In genomic region chr2:173271825-173272224, GRCh38 we compare ENCODE assay signal across 24 cellular contexts.
A peak's percentile ranks its signal among the peaks of the same experiment; 100 is the strongest.
DNase-seq lines count a peak whose midpoint lies in the region; ATAC-seq and TF ChIP-seq lines count a peak whose summit lies in the region.
"Had no signal": no experiment of that assay in that cellular context is flagged by ENCODE, and none has a peak within 500 bp of the region (broad histone marks: within the 10 kb centered on the region; RNA-seq: fewer than 3 reads in every experiment).

No MANE protein-coding gene starts in this region.

- 80 to 86% methylated on average over 5 of the region's 5 CpGs for WGBS in GM23248 (ENCODE audit: low coverage in 1 of 2, low lambda C conversion rate in 2 of 2, missing lambda C conversion rate in 2 of 2), 2 experiments

- H3F3A ChIP-seq in GM23248 (ENCODE audit: insufficient read depth): no peaks in the 10 kb centered on the region
- peaks cover 17% of the 10 kb centered on the region for H3F3A ChIP-seq in neural progenitor cell (ENCODE audit: low read depth)

- TF ChIP-seq CTCF in epithelial cell of esophagus (IDR thresholded peaks at IDR 0.05; ENCODE audit: insufficient read depth, low read depth, low read length, missing control alignments): no peak
- no peak for TF ChIP-seq CTCF in neural progenitor cell (IDR thresholded peaks at IDR 0.05)

- DNase-seq in GM23248 (peak; percentile 23), NCI-H69 (lab: John Stamatoyannopoulos, UW) (peak; percentile 2), epithelial cell of esophagus (ENCODE audit: low read depth) (peak; percentile 88), neural progenitor cell (ENCODE audit: low spot score) (peak; percentile 35)
- no peak for DNase-seq in central memory CD4-positive, alpha-beta T cell
- DNase-seq: activated CD8-positive, alpha-beta T cell treated with anti-CD3 and anti-CD28 coated beads, Interleukin-2, amount 10 ng/mL, durations not matched to agents 7 days and 5 days; activated naive CD4-positive, alpha-beta T cell treated with anti-CD3 and anti-CD28 coated beads for 36 hours; activated T-cell treated with anti-CD3 and anti-CD28 coated beads, Interleukin-2, amount 50 U/mL, for 4 hours; anterior cingulate cortex; CD8-positive, alpha-beta T cell; effector CD8-positive, alpha-beta T cell; immature natural killer cell; NCI-H1105 treated with DMSO at 0.1 percent for 48 hours; NCI-H510A; psoas muscle; RPMI8226; stimulated activated CD4-positive, alpha-beta T cell treated with anti-CD3 and anti-CD28 coated beads, Interleukin-2, amount 100 ng/mL, for 48 hours; stomach; transverse colon had no signal

- no peak overlapping the region for H3K27ac ChIP-seq in GM23248
- H3K27ac ChIP-seq in neural progenitor cell: no peak overlapping the region
- H3K27ac ChIP-seq: KMS-11, psoas muscle, stomach, transverse colon had no signal

- no peaks in the 10 kb centered on the region for H3K27me3 ChIP-seq in GM23248 (replicated peaks; ENCODE audit: insufficient read depth)
- H3K27me3 ChIP-seq in neural progenitor cell: no peaks in the 10 kb centered on the region
- H3K27me3 ChIP-seq: stomach, transverse colon had no signal

- no peak overlapping the region for H3K4me3 Mint-ChIP-seq in neural progenitor cell
- H3K4me3 Mint-ChIP-seq: activated CD8-positive, alpha-beta T cell treated with anti-CD3 and anti-CD28 coated beads, Interleukin-2, amount 10 ng/mL, durations not matched to agents 7 days and 5 days; activated naive CD4-positive, alpha-beta T cell treated with anti-CD3 and anti-CD28 coated beads for 36 hours; activated T-cell treated with anti-CD3 and anti-CD28 coated beads, Interleukin-2, amount 50 U/mL, for 4 hours; CD8-positive, alpha-beta T cell; immature natural killer cell had no signal

- H3K36me3 ChIP-seq in GM23248 (ENCODE audit: low read depth): no peaks in the 10 kb centered on the region
- no peaks in the 10 kb centered on the region for H3K36me3 ChIP-seq in neural progenitor cell

- H3K9me3 Mint-ChIP-seq in neural progenitor cell: peaks cover 3% of the 10 kb centered on the region
- H3K9me3 Mint-ChIP-seq: activated naive CD4-positive, alpha-beta T cell treated with anti-CD3 and anti-CD28 coated beads for 36 hours; activated T-cell treated with anti-CD3 and anti-CD28 coated beads, Interleukin-2, amount 50 U/mL, for 4 hours; CD8-positive, alpha-beta T cell; immature natural killer cell had no signal

- peaks cover 20% of the 10 kb centered on the region for H3K4me1 Mint-ChIP-seq in neural progenitor cell
- H3K4me1 Mint-ChIP-seq: immature natural killer cell had no signal

- ATAC-seq in GM21526 (IDR thresholded peaks at IDR 0.05; ENCODE audit: low FRiP score, unreplicated experiment) (no peak), HG02884 (IDR thresholded peaks at IDR 0.05; ENCODE audit: unreplicated experiment) (no peak), HG02642 (IDR thresholded peaks at IDR 0.05; ENCODE audit: poor library complexity, unreplicated experiment) (no peak)
- ATAC-seq: activated CD8-positive, alpha-beta T cell treated with anti-CD3 and anti-CD28 coated beads, Interleukin-2, amount 10 ng/mL, durations not matched to agents 7 days and 5 days; activated T-cell treated with anti-CD3 and anti-CD28 coated beads, Interleukin-2, amount 50 U/mL, for 4 hours; CD8-positive, alpha-beta T cell; psoas muscle had no signal

- H3K4me1 ChIP-seq in GM23248 (ENCODE audit: insufficient read depth) (no peaks in the 10 kb centered on the region), neural progenitor cell (peaks cover 32% of the 10 kb centered on the region)
- H3K4me1 ChIP-seq: psoas muscle, stomach, transverse colon had no signal

- H2AFZ ChIP-seq in GM23248 (no peak overlapping the region), neural progenitor cell (replicated peaks) (no peak overlapping the region)

- H3K9me3 ChIP-seq in GM23248 (ENCODE audit: low read depth): no peaks in the 10 kb centered on the region
- H3K9me3 ChIP-seq in neural progenitor cell (ENCODE audit: low read depth): no peaks in the 10 kb centered on the region
- H3K9me3 ChIP-seq: psoas muscle, transverse colon had no signal

- peak overlapping the region; percentile 3 for H3K27ac Mint-ChIP-seq in neural progenitor cell
- H3K27ac Mint-ChIP-seq: activated CD8-positive, alpha-beta T cell treated with anti-CD3 and anti-CD28 coated beads, Interleukin-2, amount 10 ng/mL, durations not matched to agents 7 days and 5 days; activated naive CD4-positive, alpha-beta T cell treated with anti-CD3 and anti-CD28 coated beads for 36 hours; CD8-positive, alpha-beta T cell; immature natural killer cell had no signal

- no peaks in the 10 kb centered on the region for H3K36me3 Mint-ChIP-seq in neural progenitor cell
- H3K36me3 Mint-ChIP-seq: CD8-positive, alpha-beta T cell; immature natural killer cell had no signal

- H3K9ac ChIP-seq in GM23248 (no peak overlapping the region), neural progenitor cell (no peak overlapping the region)
- H3K9ac ChIP-seq: KMS-11 had no signal

- in situ Hi-C loops in GM23248 (cut with MboI): no loop called here

- no peaks in the 10 kb centered on the region for H4K20me1 ChIP-seq in GM23248 (ENCODE audit: insufficient read depth)
- no peaks in the 10 kb centered on the region for H4K20me1 ChIP-seq in neural progenitor cell (ENCODE audit: low read depth)

- H3K4me2 ChIP-seq in GM23248 (ENCODE audit: unreplicated experiment) (no peak overlapping the region), neural progenitor cell (peak overlapping the region; percentile 56)
- H3K4me2 ChIP-seq: KMS-11, smooth muscle cell had no signal

- H3K79me2 ChIP-seq in GM23248 (ENCODE audit: insufficient read depth) (no peaks in the 10 kb centered on the region), neural progenitor cell (ENCODE audit: low read depth) (no peaks in the 10 kb centered on the region)

- H3K9me2 ChIP-seq in GM23248 (ENCODE audit: insufficient read depth): no peaks in the 10 kb centered on the region

- H3K4me3 ChIP-seq in GM23248: no peak overlapping the region
- no peak overlapping the region for H3K4me3 ChIP-seq in epithelial cell of esophagus (ENCODE audit: low read length)
- no peak overlapping the region for H3K4me3 ChIP-seq in neural progenitor cell
- H3K4me3 ChIP-seq: psoas muscle, smooth muscle cell, stomach, transverse colon had no signal

- no peaks in the 10 kb centered on the region for H3K27me3 Mint-ChIP-seq in neural progenitor cell (ENCODE audit: insufficient read depth, low read depth)
